17 cellular contexts compared by ENCODE assay signal in the genomic region with DNA sequence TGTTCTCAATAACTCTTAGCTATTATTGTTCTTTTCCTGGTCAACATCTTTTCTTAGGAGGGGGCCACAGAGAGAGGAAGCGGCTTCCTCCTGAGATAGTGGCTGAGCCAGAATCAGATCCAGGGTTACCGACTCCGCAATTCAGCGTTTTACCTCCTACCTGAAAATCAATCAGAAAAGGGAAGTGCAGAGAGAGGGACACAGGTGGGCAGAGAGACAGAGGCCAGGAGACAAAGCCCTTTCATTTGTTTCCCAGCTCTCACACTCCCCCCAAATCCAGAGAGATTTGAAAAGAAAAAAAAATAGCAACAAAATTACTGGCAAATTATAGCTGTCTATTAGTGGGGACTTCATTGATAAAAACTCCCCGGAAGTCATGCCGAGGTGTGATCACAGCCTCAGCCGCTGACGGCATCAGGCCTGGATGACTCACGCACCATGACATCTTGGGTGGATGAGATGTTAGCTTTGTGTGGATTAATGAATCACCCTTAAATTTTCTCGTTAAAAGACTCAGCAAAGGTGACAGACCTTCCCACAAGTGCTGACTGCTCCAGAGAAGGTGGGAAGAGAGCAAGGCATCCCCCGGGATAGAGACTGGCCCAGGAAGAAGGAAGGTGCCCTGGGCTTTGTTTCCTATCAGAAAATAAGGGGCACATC.
A peak's percentile ranks its signal among the peaks of the same experiment; 100 is the strongest.
DNase-seq lines count a peak whose midpoint lies in the region; ATAC-seq lines count a peak whose summit lies in the region.
"Had no signal": no experiment of that assay in that cellular context is flagged by ENCODE, and none has a peak within 500 bp of the region (broad histone marks: within the 10 kb centered on the region; RNA-seq: fewer than 3 reads in every experiment).

No MANE protein-coding gene starts in this region.

- intact Hi-C loops in naive thymus-derived CD4-positive, alpha-beta T cell (cut with micrococcal nuclease) = no loop called here

- H3K36me3 ChIP-seq in naive thymus-derived CD4-positive, alpha-beta T cell (ENCODE audit: control insufficient read depth in 2 of 3, insufficient read depth in 3 of 3, low read length in 3 of 3) = no peaks in the 10 kb centered on the region
- H3K36me3 ChIP-seq: suprapubic skin had no signal

- H3K4me1 Mint-ChIP-seq in central memory CD8-positive, alpha-beta T cell = no peaks in the 10 kb centered on the region
- peaks cover 0 to under 1% (median 0%) of the 10 kb centered on the region in 7 donors for H3K4me1 Mint-ChIP-seq in naive thymus-derived CD4-positive, alpha-beta T cell

- ATAC-seq in central memory CD8-positive, alpha-beta T cell (replicated peaks; ENCODE audit: extremely low read depth, poor library complexity, severe bottlenecking) = peak; percentile 87
- ATAC-seq in naive thymus-derived CD4-positive, alpha-beta T cell = no peak
- ATAC-seq: left lung, SK-N-SH treated with all-trans-retinoic acid at 6 μM for 48 hours had no signal

- H3K27ac Mint-ChIP-seq in central memory CD8-positive, alpha-beta T cell (ENCODE audit: low read depth) = peak overlapping the region; percentile 38
- H3K27ac Mint-ChIP-seq in naive thymus-derived CD4-positive, alpha-beta T cell = no peak overlapping the region
- H3K27ac Mint-ChIP-seq: activated T-helper 2 cell treated with anti-CD3 and anti-CD28 coated beads, Interferon-gamma antibody, Interleukin-2, Interleukin-4, amounts not matched to agents 10 μg/mL and 5 μg/mL and 100 μg/mL, durations not matched to agents 14 hours and 24 hours and 36 hours; CD4-positive, alpha-beta T cell; dendritic cell treated with granulocyte-macrophage colony-stimulating factor and Interleukin-4, amounts not matched to agents 40 ng/mL and 50 ng/mL, for 4 days had no signal

- H3K27ac ChIP-seq in naive thymus-derived CD4-positive, alpha-beta T cell (ENCODE audit: low read depth, low read length) = no peak overlapping the region
- H3K27ac ChIP-seq: 22Rv1, left lung, suprapubic skin had no signal

- H3K4me1 ChIP-seq in naive thymus-derived CD4-positive, alpha-beta T cell (ENCODE audit: control insufficient read depth in 2 of 2, insufficient read depth in 2 of 2, low read length in 2 of 2) = no peaks in the 10 kb centered on the region
- H3K4me1 ChIP-seq: left lung, suprapubic skin had no signal

- no peaks in the 10 kb centered on the region for H3K36me3 Mint-ChIP-seq in central memory CD8-positive, alpha-beta T cell (ENCODE audit: insufficient read depth)
- H3K36me3 Mint-ChIP-seq in naive thymus-derived CD4-positive, alpha-beta T cell = no peaks in the 10 kb centered on the region

- H3K4me3 ChIP-seq in naive thymus-derived CD4-positive, alpha-beta T cell (ENCODE audit: low read length) = no peak overlapping the region
- H3K4me3 ChIP-seq: left lung, suprapubic skin had no signal

- no peaks in the 10 kb centered on the region for H3K9me3 Mint-ChIP-seq in central memory CD8-positive, alpha-beta T cell
- H3K9me3 Mint-ChIP-seq in naive thymus-derived CD4-positive, alpha-beta T cell = peaks cover 0 to 12% (median 0%) of the 10 kb centered on the region in 11 donors
- H3K9me3 Mint-ChIP-seq: activated T-helper 2 cell treated with anti-CD3 and anti-CD28 coated beads, Interferon-gamma antibody, Interleukin-2, Interleukin-4, amounts not matched to agents 10 μg/mL and 5 μg/mL and 100 μg/mL, durations not matched to agents 14 hours and 24 hours and 36 hours; CD4-positive, alpha-beta T cell; dendritic cell treated with granulocyte-macrophage colony-stimulating factor and Interleukin-4, amounts not matched to agents 40 ng/mL and 50 ng/mL, for 4 days had no signal

- POLR2A ChIA-PET in naive thymus-derived CD4-positive, alpha-beta T cell (lab: Charles Lee) = no interaction called here

- DNase-seq in DMS 273 (lab: John Stamatoyannopoulos, UW; ENCODE audit: unreplicated experiment) = peak; percentile 4
- no peak for DNase-seq in DMS 273 treated with DMSO at 0.1 percent for 48 hours (lab: John Stamatoyannopoulos, UW)
- peak; percentile 54 for DNase-seq in NCI-H69 (lab: John Stamatoyannopoulos, UW)
- peak in 1 of 2 donors; percentile 23 for DNase-seq in central memory CD8-positive, alpha-beta T cell (ENCODE audit: low spot score in 2 of 2)
- DNase-seq in renal cortical epithelial cell (ENCODE audit: low read depth) = peak; percentile 44
- no peak for DNase-seq in NCI-H226
- no peak for DNase-seq in Kasumi-1 (lab: John Stamatoyannopoulos, UW)
- no peak for DNase-seq in naive thymus-derived CD4-positive, alpha-beta T cell
- DNase-seq: activated CD4-positive, alpha-beta T cell treated with anti-CD3 and anti-CD28 coated beads, Interleukin-2, amount 50 U/mL, for 48 hours; CD4-positive, alpha-beta T cell; left lung; NCI-H1092 had no signal

- CTCF ChIA-PET in naive thymus-derived CD4-positive, alpha-beta T cell (lab: Charles Lee) = no interaction called here

- H3K4me3 Mint-ChIP-seq in central memory CD8-positive, alpha-beta T cell = no peak overlapping the region
- no peak overlapping the region for H3K4me3 Mint-ChIP-seq in naive thymus-derived CD4-positive, alpha-beta T cell
- H3K4me3 Mint-ChIP-seq: CD4-positive, alpha-beta T cell; dendritic cell treated with granulocyte-macrophage colony-stimulating factor and Interleukin-4, amounts not matched to agents 40 ng/mL and 50 ng/mL, for 4 days had no signal

- no peaks in the 10 kb centered on the region for H3K27me3 ChIP-seq in naive thymus-derived CD4-positive, alpha-beta T cell (ENCODE audit: control insufficient read depth in 2 of 2, insufficient read depth in 2 of 2, low read length in 2 of 2)
- H3K27me3 ChIP-seq: left lung, suprapubic skin had no signal

- H3K27me3 Mint-ChIP-seq in central memory CD8-positive, alpha-beta T cell = no peaks in the 10 kb centered on the region
- peaks cover 2 to 9% (median 5%) of the 10 kb centered on the region in 5 donors for H3K27me3 Mint-ChIP-seq in naive thymus-derived CD4-positive, alpha-beta T cell
- H3K27me3 Mint-ChIP-seq: dendritic cell treated with granulocyte-macrophage colony-stimulating factor and Interleukin-4, amounts not matched to agents 40 ng/mL and 50 ng/mL, for 4 days had no signal

- no peaks in the 10 kb centered on the region for H3K9me3 ChIP-seq in naive thymus-derived CD4-positive, alpha-beta T cell (ENCODE audit: control insufficient read depth in 2 of 3, low read length in 3 of 3)
- H3K9me3 ChIP-seq: left lung, suprapubic skin had no signal

Comparison
In these comparisons a context has a peak if more than half of its experiments do, and no peak if none do; other contexts are left out.
1. DNase-seq: peak in DMS 273 (single experiment), NCI-H69 (single experiment) and renal cortical epithelial cell (single experiment); none in DMS 273 treated with DMSO at 0.1 percent for 48 hours (single experiment), NCI-H226 (single experiment), Kasumi-1 (0 of 2) and naive thymus-derived CD4-positive, alpha-beta T cell (0 of 9).